In genomic region chr6:7725849-7726415, GRCh38 we compare ENCODE assay signal across 8 cellular contexts. TPM values are rescaled to one million over a fixed set of nuclear protein-coding genes. Genes with fewer than 3 reads are reported as not detected.
DNase-seq lines count a peak whose midpoint lies in the region; ATAC-seq and TF ChIP-seq lines count a peak whose summit lies in the region.

Gene BMP6, plus strand, starts transcription at chr6:7726099. Its CDS starts 857 bp downstream, at chr6:7726956.

- H3K36me3 ChIP-seq in A673 (ENCODE audit: insufficient read depth, low read length, poor library complexity, severe bottlenecking): no peaks in the 10 kb centered on the region

- intact Hi-C loops in A673 (cut with micrococcal nuclease; ENCODE audit: unreplicated experiment) (loop anchor here (10.0 kb wide), 1 partner anchor 169 kb away; no protein-coding TSS in a partner anchor), left colon (cut with DNase I, micrococcal nuclease) (no loop called here)

- TF ChIP-seq CTCF in A673 (conservative IDR thresholded peaks at IDR 0.05; ENCODE audit: low read depth, low read length): no peak
- TF ChIP-seq CTCF in WI38 (IDR thresholded peaks at IDR 0.05; ENCODE audit: low read depth, low read length): no peak

- no peaks in the 10 kb centered on the region for H3K9me3 ChIP-seq in A673 (ENCODE audit: low read depth, low read length, poor library complexity, severe bottlenecking)

- H3K4me1 ChIP-seq in A673 (ENCODE audit: insufficient read depth, low read length, poor library complexity, severe bottlenecking): peaks cover 11% of the 10 kb centered on the region

- POLR2A ChIA-PET in A673 (lab: Charles Lee; ENCODE audit: low non-redundant PET): no interaction called here

- H3K4me3 ChIP-seq in A673 (ENCODE audit: low read depth, low read length, poor library complexity, severe bottlenecking) (peak within 1 kb of the TSS; percentile 48), WI38 (ENCODE audit: low read depth, low read length) (peak within 1 kb of the TSS; percentile 60)

- BruUV-seq in A673 (replicated peaks; lab: Mats Ljungman, UMichigan): no TSS peak

- DNase-seq in A673 (ENCODE audit: low spot score) (peak; percentile 92), NCI-H2029 treated with DMSO at 0.1 percent for 48 hours (lab: John Stamatoyannopoulos, UW) (peak; percentile 86), dedifferentiated amniotic fluid mesenchymal stem cell (ENCODE audit: extremely low spot score) (peak; percentile 65), left colon (peak; percentile 86 to 88)
- peak; percentile 81 for DNase-seq in stimulated activated CD4-positive, alpha-beta T cell treated with anti-CD3 and anti-CD28 coated beads, Interleukin-15, amount 100 ng/mL, for 24 hours

- peaks cover 45% of the 10 kb centered on the region for H3K27me3 ChIP-seq in A673 (replicated peaks; ENCODE audit: insufficient read depth, low read depth, low read length, poor library complexity)

- CTCF ChIA-PET in A673 (lab: Charles Lee): interaction anchor here (0.9 kb wide), 1 partner anchor 280 kb away, joined by 3 read pairs; no protein-coding TSS in a partner anchor

- H3K27ac ChIP-seq in A673 (ENCODE audit: low read depth, low read length, poor library complexity, severe bottlenecking): no peak within 1 kb of the TSS

- ATAC-seq in GM18517 (IDR thresholded peaks at IDR 0.05; ENCODE audit: unreplicated experiment) (peak; percentile 63), HG03025 (IDR thresholded peaks at IDR 0.05; ENCODE audit: low FRiP score, unreplicated experiment) (peak; percentile 65), left colon (peak; percentile 99)

RNA-seq across cellular contexts. Expression of gene BMP6, which starts in this region (rescaled TPM):
- total RNA-seq in A673 (2021) (1.7 and 1.9 TPM in 2 replicates), left colon (1 to 10 TPM; 1.0 to 2.1 TPM)
